In genomic region chr18:906416-907170, GRCh38 we compare ENCODE assay signal across 9 cellular contexts. TPM values are rescaled to one million over a fixed set of nuclear protein-coding genes. Genes with fewer than 3 reads are reported as not detected.
DNase-seq lines count a peak whose midpoint lies in the region; ATAC-seq and TF ChIP-seq lines count a peak whose summit lies in the region.
"Had no signal": no experiment of that assay in that cellular context is flagged by ENCODE, and none has a peak within 500 bp of the region (broad histone marks: within the 10 kb centered on the region; RNA-seq: fewer than 3 reads in every experiment).

No MANE protein-coding gene starts in this region.

- peak; percentile 64 for DNase-seq in D341Med (ENCODE audit: low spot score)
- peak; percentile 93 for DNase-seq in NCI-H146 (lab: John Stamatoyannopoulos, UW)
- no peak for DNase-seq in astrocyte of the cerebellum (ENCODE audit: low read depth)
- DNase-seq in nephron progenitor cell = peak; percentile 35
- DNase-seq in dedifferentiated amniotic fluid mesenchymal stem cell (ENCODE audit: extremely low spot score) = no peak
- no peak for DNase-seq in right lobe of liver
- DNase-seq in putamen (ENCODE audit: low spot score) = no peak

- peaks cover 10 to 66% of the 10 kb centered on the region in 2 donors for H3K27me3 ChIP-seq in right lobe of liver

- peak overlapping the region; percentile 71 for H3K4me3 Mint-ChIP-seq in nephron progenitor cell

- ATAC-seq in right lobe of liver (no peak), GM19328 (IDR thresholded peaks at IDR 0.05; ENCODE audit: unreplicated experiment) (no peak)

- no peak for TF ChIP-seq POLR2A in right lobe of liver (IDR thresholded peaks at IDR 0.05)

- H3K4me1 Mint-ChIP-seq in nephron progenitor cell = peaks cover 34% of the 10 kb centered on the region

- H3K27ac Mint-ChIP-seq in nephron progenitor cell = no peak overlapping the region

- intact Hi-C loops in right lobe of liver (cut with DNase I) = no loop called here

- TF ChIP-seq CTCF in astrocyte of the cerebellum (IDR thresholded peaks at IDR 0.05; ENCODE audit: low read depth, low read length, missing control alignments) (no peak), nephron progenitor cell (IDR thresholded peaks at IDR 0.05) (no peak), right lobe of liver (IDR thresholded peaks at IDR 0.05) (no peak)

- in situ Hi-C loops in astrocyte of the cerebellum (cut with HindIII; ENCODE audit: low sequenced_read_pairs) = no loop called here

- no peaks in the 10 kb centered on the region for H3K36me3 ChIP-seq in right lobe of liver

- H3K27ac ChIP-seq in right lobe of liver = no peak overlapping the region

- H3K9me3 ChIP-seq in right lobe of liver = no peaks in the 10 kb centered on the region

- peaks cover 7% of the 10 kb centered on the region for H3K9me3 Mint-ChIP-seq in nephron progenitor cell

- H3K4me1 ChIP-seq in right lobe of liver = peaks cover 0 to 27% (median 7%) of the 10 kb centered on the region in 4 donors

- H3K36me3 Mint-ChIP-seq in nephron progenitor cell (ENCODE audit: low read depth) = no peaks in the 10 kb centered on the region

- peaks cover 99% of the 10 kb centered on the region for H3K27me3 Mint-ChIP-seq in nephron progenitor cell (ENCODE audit: low read depth, poor library complexity)

- under 1% methylated on average over 10 of the region's 50 CpGs for WGBS in right lobe of liver (ENCODE audit: insufficient coverage, low coverage, low lambda C conversion rate, missing lambda C conversion rate)

- peak overlapping the region; percentile 33 for H3K4me3 ChIP-seq in astrocyte of the cerebellum (ENCODE audit: low read depth, low read length)
- H3K4me3 ChIP-seq in right lobe of liver = peak overlapping the region in 1 of 3 donors; percentile 44

RNA-seq across cellular contexts. Expression of gene ADCYAP1, which starts 1.9 kb away (rescaled TPM):
- under 1 TPM in 1 of 6 experiments, not detected in 5; 0.12 TPM for total RNA-seq in right lobe of liver
- total RNA-seq: renal cortical epithelial cell had no signal

Comparison
In these comparisons a context has a peak if more than half of its experiments do, and no peak if none do; other contexts are left out.
1. DNase-seq: peak in D341Med (single experiment), NCI-H146 (single experiment) and nephron progenitor cell (single experiment); none in astrocyte of the cerebellum (single experiment), dedifferentiated amniotic fluid mesenchymal stem cell (single experiment), right lobe of liver (0 of 3) and putamen (single experiment).